In genomic region chr13:33545492-33545891, GRCh38 we compare ENCODE assay signal across 13 cellular contexts.
A peak's percentile ranks its signal among the peaks of the same experiment; 100 is the strongest.
DNase-seq lines count a peak whose midpoint lies in the region; ATAC-seq and TF ChIP-seq lines count a peak whose summit lies in the region.
"Had no signal": no experiment of that assay in that cellular context is flagged by ENCODE, and none has a peak within 500 bp of the region (broad histone marks: within the 10 kb centered on the region; RNA-seq: fewer than 3 reads in every experiment).

No MANE protein-coding gene starts in this region.

- POLR2A ChIA-PET in CD8-positive, alpha-beta T cell (lab: Charles Lee) = interaction anchor here (0.6 kb wide), 2 partner anchors 72 to 1137 kb away, joined by 3 to 4 read pairs; no protein-coding TSS in a partner anchor
- POLR2A ChIA-PET in GM10248 (lab: Yijun Ruan, JAX) = no interaction called here

- TF ChIP-seq CTCF in CD8-positive, alpha-beta T cell (IDR thresholded peaks at IDR 0.05) = no peak
- no peak for TF ChIP-seq CTCF in progenitor cell of endocrine pancreas (IDR thresholded peaks at IDR 0.05; ENCODE audit: unreplicated experiment)
- TF ChIP-seq CTCF in GM10248 (IDR thresholded peaks at IDR 0.05; ENCODE audit: control extremely low read depth, extremely low read depth, low read depth, missing control alignments) = no peak

- no peaks in the 10 kb centered on the region for H3K27me3 Mint-ChIP-seq in CD8-positive, alpha-beta T cell (ENCODE audit: low read depth)
- no peaks in the 10 kb centered on the region for H3K27me3 Mint-ChIP-seq in progenitor cell of endocrine pancreas

- H3K36me3 Mint-ChIP-seq in CD8-positive, alpha-beta T cell = peaks cover 3% of the 10 kb centered on the region
- no peaks in the 10 kb centered on the region for H3K36me3 Mint-ChIP-seq in progenitor cell of endocrine pancreas (ENCODE audit: insufficient read depth)

- CTCF ChIA-PET in CD8-positive, alpha-beta T cell (lab: Charles Lee) = no interaction called here
- CTCF ChIA-PET in GM10248 (lab: Yijun Ruan, JAX) = interaction anchor here (2.8 to 6.2 kb wide), 2 partner anchors 9 to 178 kb away, joined by 16 to 58 read pairs; no protein-coding TSS in a partner anchor

- H3K4me1 Mint-ChIP-seq in CD8-positive, alpha-beta T cell (ENCODE audit: low read depth) = peaks cover 40% of the 10 kb centered on the region
- H3K4me1 Mint-ChIP-seq in progenitor cell of endocrine pancreas (ENCODE audit: low read depth) = peaks cover 26% of the 10 kb centered on the region

- no peaks in the 10 kb centered on the region for H3K36me3 ChIP-seq in CD8-positive, alpha-beta T cell (ENCODE audit: insufficient read depth, low read length)
- H3K36me3 ChIP-seq: neutrophil had no signal

- H3K27me3 ChIP-seq in CD8-positive, alpha-beta T cell (ENCODE audit: insufficient read depth, low read length) = no peaks in the 10 kb centered on the region
- H3K27me3 ChIP-seq: neutrophil had no signal

- H3K4me3 ChIP-seq in CD8-positive, alpha-beta T cell (ENCODE audit: low read depth, low read length) = no peak overlapping the region

- H3K4me1 ChIP-seq in CD8-positive, alpha-beta T cell (ENCODE audit: insufficient read depth, low read length) = peaks cover 27% of the 10 kb centered on the region

- H3K27ac ChIP-seq in CD8-positive, alpha-beta T cell (ENCODE audit: low read depth, low read length) = no peak overlapping the region
- H3K27ac ChIP-seq in caudate nucleus (ENCODE audit: low read depth, low read length) = peak overlapping the region; percentile 37
- H3K27ac ChIP-seq: neutrophil had no signal

- intact Hi-C loops in CD8-positive, alpha-beta T cell (cut with DNase I, micrococcal nuclease) = loop anchor here (10.0 kb wide), 2 partner anchors 1151 to 1399 kb away; partner anchors contain the start of gene NBEA (in 1 of the 2)

- H3K4me3 Mint-ChIP-seq in CD8-positive, alpha-beta T cell = no peak overlapping the region
- H3K4me3 Mint-ChIP-seq in progenitor cell of endocrine pancreas (ENCODE audit: low read depth) = no peak overlapping the region
- H3K4me3 Mint-ChIP-seq: activated CD4-positive, alpha-beta T cell treated with anti-CD3 and anti-CD28 coated beads, Interleukin-2, amount 10 ng/mL, durations not matched to agents 24 days and 14 days had no signal

- ATAC-seq in CD8-positive, alpha-beta T cell = no peak
- no peak for ATAC-seq in HG03159 (IDR thresholded peaks at IDR 0.05; ENCODE audit: unreplicated experiment)

- peak overlapping the region; percentile 90 for H3K27ac Mint-ChIP-seq in CD8-positive, alpha-beta T cell
- peak overlapping the region; percentile 59 for H3K27ac Mint-ChIP-seq in progenitor cell of endocrine pancreas
- H3K27ac Mint-ChIP-seq: activated CD4-positive, alpha-beta T cell treated with anti-CD3 and anti-CD28 coated beads, Interleukin-2, amount 10 ng/mL, durations not matched to agents 24 days and 14 days had no signal

- no peak for DNase-seq in CD8-positive, alpha-beta T cell
- peak; percentile 37 for DNase-seq in NCI-H146 treated with DMSO at 0.1 percent for 48 hours (lab: John Stamatoyannopoulos, UW; ENCODE audit: unreplicated experiment)
- DNase-seq in caudate nucleus (lab: John Stamatoyannopoulos, UW) = no peak
- no peak for DNase-seq in progenitor cell of endocrine pancreas (ENCODE audit: low spot score, unreplicated experiment)
- no peak for DNase-seq in GM10248 (ENCODE audit: extremely low spot score)
- no peak for DNase-seq in kidney glomerular epithelial cell (lab: John Stamatoyannopoulos, UW)
- no peak for DNase-seq in DMS153 (lab: John Stamatoyannopoulos, UW)
- DNase-seq: activated CD4-positive, alpha-beta T cell treated with anti-CD3 and anti-CD28 coated beads, Interleukin-2, amount 10 ng/mL, durations not matched to agents 24 days and 14 days; NCI-H1436 treated with DMSO at 0.1 percent for 48 hours; SK-N-SH; stimulated activated CD4-positive, alpha-beta T cell treated with anti-CD3 and anti-CD28 coated beads, Interleukin-12 subunit alpha, Interleukin-12 subunit beta, amount 100 ng/mL, for 4 hours had no signal

- no peaks in the 10 kb centered on the region for H3K9me3 ChIP-seq in CD8-positive, alpha-beta T cell (ENCODE audit: low read length)
- H3K9me3 ChIP-seq: neutrophil, SK-N-SH had no signal

- H3K9me3 Mint-ChIP-seq in CD8-positive, alpha-beta T cell = no peaks in the 10 kb centered on the region
- peaks cover 3% of the 10 kb centered on the region for H3K9me3 Mint-ChIP-seq in progenitor cell of endocrine pancreas (ENCODE audit: low read depth)
